ENCODE assay signal across 21 cellular contexts in the genomic region with DNA sequence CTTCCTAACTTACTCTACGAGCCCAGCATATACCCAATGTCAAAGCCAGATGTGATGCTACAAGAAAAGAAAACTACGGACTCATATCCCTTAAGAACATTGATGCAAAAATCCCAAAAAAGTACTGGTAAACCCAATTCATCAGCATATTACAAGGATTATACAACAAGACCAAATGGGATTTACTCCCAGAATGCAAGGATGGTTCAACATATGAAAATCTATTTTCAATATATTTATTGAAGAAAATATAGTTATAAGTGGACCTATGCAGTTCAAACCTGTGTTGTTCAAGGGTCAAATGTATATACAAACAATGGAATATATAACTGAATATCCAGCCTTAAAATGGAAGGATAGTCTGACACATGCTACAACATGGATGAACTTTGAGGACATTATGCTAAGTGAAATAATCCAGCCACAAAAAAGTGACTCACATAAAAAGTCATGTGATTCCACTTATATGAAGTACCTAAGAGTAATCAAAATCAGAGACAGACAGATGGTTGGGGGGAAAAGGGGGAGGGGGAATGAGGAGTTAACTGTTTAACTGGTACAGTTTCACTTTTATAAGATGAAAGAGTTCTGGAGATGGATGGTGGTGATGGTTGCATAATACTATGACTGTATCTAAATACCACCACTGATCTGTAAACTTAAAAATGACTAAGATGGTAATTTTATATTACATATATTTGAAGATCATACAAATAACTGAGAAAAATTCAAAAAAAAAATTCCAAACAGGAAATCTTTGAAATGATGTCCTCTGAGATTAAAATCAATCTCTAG. TPM values are rescaled to one million over a fixed set of nuclear protein-coding genes. Genes with fewer than 3 reads are reported as not detected.
A peak's percentile ranks its signal among the peaks of the same experiment; 100 is the strongest.
DNase-seq lines count a peak whose midpoint lies in the region; ATAC-seq, FAIRE-seq and TF ChIP-seq lines count a peak whose summit lies in the region.
"Had no signal": no experiment of that assay in that cellular context is flagged by ENCODE, and none has a peak within 500 bp of the region (broad histone marks: within the 10 kb centered on the region; RNA-seq: fewer than 3 reads in every experiment).

No MANE protein-coding gene starts in this region.

- no peak for TF ChIP-seq EP300 in SK-N-SH (IDR thresholded peaks at IDR 0.05; ENCODE audit: borderline replicate concordance in 1 of 2, low read depth in 1 of 2, low read length in 1 of 2)

- no peak overlapping the region for H3K4me3 Mint-ChIP-seq in activated naive CD4-positive, alpha-beta T cell treated with anti-CD3 and anti-CD28 coated beads, Interleukin-2, amount 10 ng/mL, durations not matched to agents 7 days and 5 days
- H3K4me3 Mint-ChIP-seq in immature natural killer cell, result no peak overlapping the region
- H3K4me3 Mint-ChIP-seq: CD8-positive, alpha-beta T cell had no signal

- no peaks in the 10 kb centered on the region for H3F3A ChIP-seq in SK-N-SH (replicated peaks; ENCODE audit: insufficient read depth)

- ATAC-seq in activated naive CD4-positive, alpha-beta T cell treated with anti-CD3 and anti-CD28 coated beads, Interleukin-2, amount 50 U/mL, for 72 hours, result peak; percentile 22 to 76
- ATAC-seq: CD8-positive, alpha-beta T cell had no signal

- no peak for DNase-seq in activated naive CD4-positive, alpha-beta T cell treated with anti-CD3 and anti-CD28 coated beads, Interleukin-2, amount 50 U/mL, for 72 hours (ENCODE audit: low spot score in 2 of 2)
- no peak for DNase-seq in activated naive CD4-positive, alpha-beta T cell treated with anti-CD3 and anti-CD28 coated beads, Interleukin-2, amount 10 ng/mL, durations not matched to agents 7 days and 5 days
- DNase-seq in LHCN-M2 (ENCODE audit: low read depth) (peak; percentile 7), bronchial epithelial cell (ENCODE audit: low read depth) (peak; percentile 4), UCSD-AML1 (lab: John Stamatoyannopoulos, UW; ENCODE audit: unreplicated experiment) (no peak), SK-N-SH (no peak), immature natural killer cell (no peak)
- DNase-seq: Calu3; CD8-positive, alpha-beta T cell; DMS79 treated with DMSO at 0.1 percent for 48 hours; NCI-H1105 treated with DMSO at 0.1 percent for 48 hours; NCI-H1694; NCI-H2081 treated with DMSO at 0.1 percent for 48 hours; NCI-H510A; PC-9; SIG-M5 had no signal

- no peak for FAIRE-seq in bronchial epithelial cell (lab: Jason Lieb, UNC)
- FAIRE-seq: G401.6 had no signal

- TF ChIP-seq RAD21 in SK-N-SH (IDR thresholded peaks at IDR 0.05; ENCODE audit: low read length), result no peak

- H3K4me2 ChIP-seq in SK-N-SH, result no peak overlapping the region
- H3K4me2 ChIP-seq: BLaER1 treated with 17β-estradiol and CSF1 and Interleukin-3, amounts not matched to agents 10 nM and 100 nM; PC-9 had no signal

- POLR2A ChIA-PET in SK-N-SH (lab: Yijun Ruan, JAX), result no interaction called here

- H3K9ac ChIP-seq in SK-N-SH, result no peak overlapping the region
- H3K9ac ChIP-seq: BLaER1 treated with 17β-estradiol and CSF1 and Interleukin-3, amounts not matched to agents 10 nM and 100 nM had no signal

- no peak overlapping the region for H3K27ac ChIP-seq in SK-N-SH (ENCODE audit: low read depth in 2 of 2, low read length in 1 of 2)
- H3K27ac ChIP-seq: BLaER1 treated with 17β-estradiol and CSF1 and Interleukin-3, amounts not matched to agents 10 nM and 100 nM; PC-9; RWPE1 had no signal

- H3K4me3 ChIP-seq in bronchial epithelial cell (ENCODE audit: low read depth, low read length), result no peak overlapping the region
- no peak overlapping the region for H3K4me3 ChIP-seq in SK-N-SH (ENCODE audit: low read depth in 2 of 2, low read length in 1 of 2)
- H3K4me3 ChIP-seq: BLaER1 treated with 17β-estradiol and CSF1 and Interleukin-3, amounts not matched to agents 10 nM and 100 nM; HAP-1; PC-9 had no signal

- H3K4me1 Mint-ChIP-seq in activated naive CD4-positive, alpha-beta T cell treated with anti-CD3 and anti-CD28 coated beads, Interleukin-2, amount 10 ng/mL, durations not matched to agents 7 days and 5 days, result no peaks in the 10 kb centered on the region
- no peaks in the 10 kb centered on the region for H3K4me1 Mint-ChIP-seq in immature natural killer cell

- no peaks in the 10 kb centered on the region for H3K36me3 ChIP-seq in bronchial epithelial cell (ENCODE audit: control insufficient read depth, insufficient read depth, low read length)
- no peaks in the 10 kb centered on the region for H3K36me3 ChIP-seq in SK-N-SH (replicated peaks in 1 of 2; ENCODE audit: control insufficient read depth in 1 of 2, insufficient read depth in 2 of 2, low read length in 1 of 2)
- H3K36me3 ChIP-seq: BLaER1 treated with 17β-estradiol and CSF1 and Interleukin-3, amounts not matched to agents 10 nM and 100 nM; HAP-1 had no signal

- peaks cover 18% of the 10 kb centered on the region for H3K27me3 Mint-ChIP-seq in activated naive CD4-positive, alpha-beta T cell treated with anti-CD3 and anti-CD28 coated beads, Interleukin-2, amount 10 ng/mL, durations not matched to agents 7 days and 5 days
- H3K27me3 Mint-ChIP-seq in immature natural killer cell (ENCODE audit: low read depth in 3 of 3), result peaks cover 0 to 3% (median 3%) of the 10 kb centered on the region in 3 donors

- no peaks in the 10 kb centered on the region for H4K20me1 ChIP-seq in SK-N-SH (ENCODE audit: insufficient read depth)
- H4K20me1 ChIP-seq: BLaER1 treated with 17β-estradiol and CSF1 and Interleukin-3, amounts not matched to agents 10 nM and 100 nM had no signal

- H3K79me2 ChIP-seq in SK-N-SH (ENCODE audit: insufficient read depth), result no peaks in the 10 kb centered on the region

- no peak overlapping the region for H3K27ac Mint-ChIP-seq in activated naive CD4-positive, alpha-beta T cell treated with anti-CD3 and anti-CD28 coated beads, Interleukin-2, amount 50 U/mL, for 72 hours
- H3K27ac Mint-ChIP-seq in activated naive CD4-positive, alpha-beta T cell treated with anti-CD3 and anti-CD28 coated beads, Interleukin-2, amount 10 ng/mL, durations not matched to agents 7 days and 5 days, result no peak overlapping the region
- H3K27ac Mint-ChIP-seq in immature natural killer cell, result no peak overlapping the region
- H3K27ac Mint-ChIP-seq: CD8-positive, alpha-beta T cell had no signal

- CTCF ChIA-PET in activated naive CD4-positive, alpha-beta T cell treated with anti-CD3 and anti-CD28 coated beads, Interleukin-2, amount 10 ng/mL, durations not matched to agents 7 days and 5 days (lab: Charles Lee), result interaction anchor here (0.7 kb wide), 1 partner anchor 41 kb away, joined by 3 read pairs; no protein-coding TSS in a partner anchor
- CTCF ChIA-PET in SK-N-SH (lab: Yijun Ruan, JAX), result no interaction called here

- H2AFZ ChIP-seq in SK-N-SH (ENCODE audit: low read depth), result no peak overlapping the region
- H2AFZ ChIP-seq: PC-9 had no signal

- TF ChIP-seq CTCF in bronchial epithelial cell (IDR thresholded peaks at IDR 0.05; ENCODE audit: insufficient read depth, low read length, severe bottlenecking) (no peak), SK-N-SH (IDR thresholded peaks at IDR 0.05) (no peak)

- no peaks in the 10 kb centered on the region for H3K9me2 ChIP-seq in SK-N-SH

- H3K36me3 Mint-ChIP-seq in activated naive CD4-positive, alpha-beta T cell treated with anti-CD3 and anti-CD28 coated beads, Interleukin-2, amount 50 U/mL, for 72 hours, result peaks cover 9 to 18% of the 10 kb centered on the region in 2 donors
- peaks cover 5% of the 10 kb centered on the region for H3K36me3 Mint-ChIP-seq in activated naive CD4-positive, alpha-beta T cell treated with anti-CD3 and anti-CD28 coated beads, Interleukin-2, amount 10 ng/mL, durations not matched to agents 7 days and 5 days
- H3K36me3 Mint-ChIP-seq in immature natural killer cell, result peaks cover 0 to 7% (median 3%) of the 10 kb centered on the region in 3 donors

- H3K9me3 Mint-ChIP-seq in activated naive CD4-positive, alpha-beta T cell treated with anti-CD3 and anti-CD28 coated beads, Interleukin-2, amount 50 U/mL, for 72 hours, result peaks cover 16 to 19% of the 10 kb centered on the region in 2 donors
- H3K9me3 Mint-ChIP-seq in activated naive CD4-positive, alpha-beta T cell treated with anti-CD3 and anti-CD28 coated beads, Interleukin-2, amount 10 ng/mL, durations not matched to agents 7 days and 5 days, result peaks cover 19% of the 10 kb centered on the region
- peaks cover 16 to 30% (median 17%) of the 10 kb centered on the region in 6 donors for H3K9me3 Mint-ChIP-seq in immature natural killer cell

- H3K9me3 ChIP-seq in SK-N-SH, result peaks cover 9% of the 10 kb centered on the region

- WGBS in SK-N-SH (ENCODE audit: low lambda C conversion rate), result 21% methylated on average over 2 of the region's 2 CpGs

- H3K27me3 ChIP-seq in bronchial epithelial cell (ENCODE audit: control insufficient read depth, insufficient read depth, low read length) (no peaks in the 10 kb centered on the region), SK-N-SH (ENCODE audit: insufficient read depth) (no peaks in the 10 kb centered on the region)
- H3K27me3 ChIP-seq: BLaER1 treated with 17β-estradiol and CSF1 and Interleukin-3, amounts not matched to agents 10 nM and 100 nM had no signal

- H3K4me1 ChIP-seq in SK-N-SH (ENCODE audit: control insufficient read depth in 1 of 2, insufficient read depth in 2 of 2, low read depth in 1 of 2, low read length in 1 of 2), result no peaks in the 10 kb centered on the region
- H3K4me1 ChIP-seq: HAP-1 had no signal

TF ChIP-seq in SK-N-SH, 30 proteins besides CTCF, POLR2A, EP300 and RAD21 (continues in another document):
- TF ChIP-seq GATA2 (CRISPR knock-in tag; IDR thresholded peaks at IDR 0.05), result no peak

RNA-seq across cellular contexts. Expression of gene KLF18, which starts 3.7 kb away (rescaled TPM):
- not detected for total RNA-seq in activated naive CD4-positive, alpha-beta T cell treated with anti-CD3 and anti-CD28 coated beads, Interleukin-2, amount 50 U/mL, for 72 hours
- total RNA-seq in LHCN-M2 (2014; rRNA removed) (not detected in 2 replicates), bronchial epithelial cell (not detected in 2 replicates)
- polyA plus RNA-seq in LHCN-M2 (2012), result not detected
- polyA plus RNA-seq in SK-N-SH (2012; rRNA removed) (not detected in 2 replicates), immature natural killer cell (not detected)
- polyA plus RNA-seq in SK-N-SH (2012; cell fraction: cytosol; rRNA removed), result not detected in 2 replicates
- polyA plus RNA-seq in SK-N-SH (2012; cell fraction: nucleus; rRNA removed), result not detected in 2 replicates
- total RNA-seq: A673; Calu3; CD8-positive, alpha-beta T cell; PC-9 had no signal

RNA-seq across cellular contexts. Expression of gene KLF17, which starts 26.5 kb away (rescaled TPM):
- not detected for total RNA-seq in activated naive CD4-positive, alpha-beta T cell treated with anti-CD3 and anti-CD28 coated beads, Interleukin-2, amount 50 U/mL, for 72 hours
- 0.11 and 0.19 TPM in 2 replicates for total RNA-seq in LHCN-M2 (2014; rRNA removed)
- 0.05 TPM for polyA plus RNA-seq in LHCN-M2 (2012)
- not detected in 2 replicates for total RNA-seq in bronchial epithelial cell
- polyA plus RNA-seq in SK-N-SH (2012; rRNA removed), result 0.21 and 0.26 TPM in 2 replicates
- polyA plus RNA-seq in SK-N-SH (2012; cell fraction: cytosol; rRNA removed), result 0.18 and 0.25 TPM in 2 replicates
- 0.29 and 0.38 TPM in 2 replicates for polyA plus RNA-seq in SK-N-SH (2012; cell fraction: nucleus; rRNA removed)
- not detected for polyA plus RNA-seq in immature natural killer cell
- total RNA-seq: A673; Calu3; CD8-positive, alpha-beta T cell; PC-9 had no signal

Comparison
In these comparisons a context has a peak if more than half of its experiments do, and no peak if none do; other contexts are left out.
1. DNase-seq: peak in LHCN-M2 (single experiment) and bronchial epithelial cell (single experiment); none in activated naive CD4-positive, alpha-beta T cell treated with anti-CD3 and anti-CD28 coated beads, Interleukin-2, amount 50 U/mL, for 72 hours (0 of 2), activated naive CD4-positive, alpha-beta T cell treated with anti-CD3 and anti-CD28 coated beads, Interleukin-2, amount 10 ng/mL, durations not matched to agents 7 days and 5 days (single experiment), UCSD-AML1 (single experiment), SK-N-SH (single experiment) and immature natural killer cell (0 of 3).